33 cellular contexts compared by ENCODE assay signal in genomic region chr19:3796358-3796757, GRCh38. TPM values are rescaled to one million over a fixed set of nuclear protein-coding genes. Genes with fewer than 3 reads are reported as not detected.
"Had no signal": no experiment of that assay in that cellular context is flagged by ENCODE, and none has a peak within 500 bp of the region (broad histone marks: within the 10 kb centered on the region; RNA-seq: fewer than 3 reads in every experiment).

No MANE protein-coding gene starts in this region.

- H3K27me3 Mint-ChIP-seq: activated CD4-positive, alpha-beta memory T cell treated with anti-CD3 and anti-CD28 coated beads for 36 hours; activated CD4-positive, alpha-beta T cell treated with anti-CD3 and anti-CD28 coated beads for 36 hours; activated naive CD4-positive, alpha-beta T cell treated with anti-CD3 and anti-CD28 coated beads, Interleukin-2, amount 50 U/mL, for 24 hours; activated naive CD8-positive, alpha-beta T cell treated with anti-CD3 and anti-CD28 coated beads for 36 hours; activated T-helper 17 cell treated with anti-CD3 and anti-CD28 coated beads, Interleukin-2, amount 50 U/mL, for 72 hours; effector memory CD8-positive, alpha-beta T cell had no signal

- ATAC-seq: activated CD4-positive, alpha-beta T cell treated with anti-CD3 and anti-CD28 coated beads for 36 hours; activated CD8-positive, alpha-beta T cell treated with anti-CD3 and anti-CD28 coated beads, Interleukin-2, amount 10 ng/mL, durations not matched to agents 7 days and 5 days; activated naive CD8-positive, alpha-beta T cell treated with anti-CD3 and anti-CD28 coated beads, Interleukin-2, amount 50 U/mL, for 24 hours; activated T-cell treated with anti-CD3 and anti-CD28 coated beads, Interleukin-2, amount 50 U/mL, for 4 hours; activated T-helper 17 cell treated with anti-CD3 and anti-CD28 coated beads, Interleukin-2, amount 50 U/mL, for 72 hours; body of pancreas; effector memory CD8-positive, alpha-beta T cell; foreskin keratinocyte; gastrocnemius medialis; heart left ventricle had no signal

- H3K4me3 ChIP-seq: adrenal gland, body of pancreas, esophagus muscularis mucosa, gastrocnemius medialis, heart left ventricle had no signal

- H3K27ac ChIP-seq: adrenal gland, body of pancreas, esophagus muscularis mucosa, foreskin keratinocyte, gastrocnemius medialis, heart left ventricle had no signal

- DNase-seq: activated CD4-positive, alpha-beta memory T cell treated with anti-CD3 and anti-CD28 coated beads for 36 hours; activated CD4-positive, alpha-beta T cell treated with anti-CD3 and anti-CD28 coated beads for 36 hours; activated CD4-positive, alpha-beta T cell treated with anti-CD3 and anti-CD28 coated beads, Interleukin-2, amount 10 ng/mL, durations not matched to agents 24 days and 14 days; activated CD4-positive, CD25-positive, alpha-beta regulatory T cell; activated CD4-positive, CD25-positive, alpha-beta regulatory T cell treated with anti-CD3 and anti-CD28 coated beads, Interleukin-2, amount 50 U/mL, for 72 hours; activated CD8-positive, alpha-beta memory T cell treated with anti-CD3 and anti-CD28 coated beads, Interleukin-2, amount 50 U/mL, for 48 hours; activated CD8-positive, alpha-beta T cell treated with anti-CD3 and anti-CD28 coated beads, Interleukin-2, amount 10 ng/mL, durations not matched to agents 7 days and 5 days; activated effector memory CD4-positive, alpha-beta T cell treated with Interleukin-2 at 50 U/mL for 16 hours; activated naive CD4-positive, alpha-beta T cell treated with anti-CD3 and anti-CD28 coated beads for 36 hours; activated naive CD8-positive, alpha-beta T cell treated with anti-CD3 and anti-CD28 coated beads for 36 hours; activated naive CD8-positive, alpha-beta T cell treated with anti-CD3 and anti-CD28 coated beads, Interleukin-2, amount 50 U/mL, for 24 hours; activated T-cell treated with anti-CD3 and anti-CD28 coated beads, Interleukin-2, amount 50 U/mL, for 4 hours; adrenal gland; amygdala; aorta; body of pancreas; caudate nucleus; cortex of kidney; dermis blood vessel endothelial cell; effector CD4-positive, alpha-beta T cell; effector memory CD8-positive, alpha-beta T cell; erythroblast; foreskin keratinocyte; gastrocnemius medialis; glutamatergic neuron; heart left ventricle; T-helper 2 cell had no signal

- H3K9me3 ChIP-seq: adrenal gland, body of pancreas, gastrocnemius medialis had no signal

- H3K27ac Mint-ChIP-seq: activated CD4-positive, alpha-beta memory T cell treated with anti-CD3 and anti-CD28 coated beads for 36 hours; activated CD4-positive, alpha-beta T cell treated with anti-CD3 and anti-CD28 coated beads for 36 hours; activated CD4-positive, alpha-beta T cell treated with anti-CD3 and anti-CD28 coated beads, Interleukin-2, amount 10 ng/mL, durations not matched to agents 24 days and 14 days; activated naive CD4-positive, alpha-beta T cell treated with anti-CD3 and anti-CD28 coated beads for 36 hours; activated naive CD4-positive, alpha-beta T cell treated with anti-CD3 and anti-CD28 coated beads, Interleukin-2, amount 50 U/mL, for 24 hours; activated naive CD8-positive, alpha-beta T cell treated with anti-CD3 and anti-CD28 coated beads for 36 hours; activated naive CD8-positive, alpha-beta T cell treated with anti-CD3 and anti-CD28 coated beads, Interleukin-2, amount 50 U/mL, for 24 hours; activated T-helper 17 cell treated with anti-CD3 and anti-CD28 coated beads, Interleukin-2, amount 50 U/mL, for 72 hours had no signal

- H3K4me3 Mint-ChIP-seq: activated CD4-positive, alpha-beta memory T cell treated with anti-CD3 and anti-CD28 coated beads for 36 hours; activated CD4-positive, alpha-beta T cell treated with anti-CD3 and anti-CD28 coated beads for 36 hours; activated CD4-positive, alpha-beta T cell treated with anti-CD3 and anti-CD28 coated beads, Interleukin-2, amount 10 ng/mL, durations not matched to agents 24 days and 14 days; activated CD8-positive, alpha-beta T cell treated with anti-CD3 and anti-CD28 coated beads, Interleukin-2, amount 10 ng/mL, durations not matched to agents 7 days and 5 days; activated naive CD4-positive, alpha-beta T cell treated with anti-CD3 and anti-CD28 coated beads for 36 hours; activated naive CD4-positive, alpha-beta T cell treated with anti-CD3 and anti-CD28 coated beads, Interleukin-2, amount 50 U/mL, for 24 hours; activated naive CD8-positive, alpha-beta T cell treated with anti-CD3 and anti-CD28 coated beads for 36 hours; activated naive CD8-positive, alpha-beta T cell treated with anti-CD3 and anti-CD28 coated beads, Interleukin-2, amount 50 U/mL, for 24 hours; activated T-cell treated with anti-CD3 and anti-CD28 coated beads, Interleukin-2, amount 50 U/mL, for 4 hours; activated T-helper 17 cell treated with anti-CD3 and anti-CD28 coated beads, Interleukin-2, amount 50 U/mL, for 72 hours had no signal

- H3K36me3 ChIP-seq: adrenal gland, esophagus muscularis mucosa, gastrocnemius medialis, heart left ventricle had no signal

- H3K4me1 ChIP-seq: adrenal gland, foreskin keratinocyte had no signal

RNA-seq across cellular contexts. Expression of gene MATK, which starts 10.2 kb away (rescaled TPM):
- total RNA-seq: foreskin keratinocyte had no signal
- polyA plus RNA-seq: foreskin keratinocyte had no signal

RNA-seq across cellular contexts. Expression of gene RAX2, which starts 24.3 kb away (rescaled TPM):
- total RNA-seq: activated CD4-positive, alpha-beta memory T cell treated with anti-CD3 and anti-CD28 coated beads for 36 hours; activated CD4-positive, alpha-beta T cell treated with anti-CD3 and anti-CD28 coated beads for 36 hours; activated CD4-positive, alpha-beta T cell treated with anti-CD3 and anti-CD28 coated beads, Interleukin-2, amount 10 ng/mL, durations not matched to agents 24 days and 14 days; activated CD8-positive, alpha-beta memory T cell treated with anti-CD3 and anti-CD28 coated beads for 36 hours; activated CD8-positive, alpha-beta T cell treated with anti-CD3 and anti-CD28 coated beads, Interleukin-2, amount 10 ng/mL, durations not matched to agents 7 days and 5 days; activated naive CD4-positive, alpha-beta T cell treated with anti-CD3 and anti-CD28 coated beads for 36 hours; activated naive CD8-positive, alpha-beta T cell treated with anti-CD3 and anti-CD28 coated beads for 36 hours; activated T-cell treated with anti-CD3 and anti-CD28 coated beads, Interleukin-2, amount 50 U/mL, for 4 hours; activated T-helper 17 cell treated with anti-CD3 and anti-CD28 coated beads, Interleukin-2, amount 50 U/mL, for 72 hours; adrenal gland; aorta; body of pancreas; cerebellum; dermis blood vessel endothelial cell; esophagus muscularis mucosa; foreskin keratinocyte; gastrocnemius medialis; heart left ventricle; T-helper 1 cell treated with Interleukin-12 subunit alpha and Interleukin-12 subunit beta and Interleukin-4 antibody, amounts not matched to agents 30 ng/mL and 1 ng/mL, for 36 hours had no signal
- polyA plus RNA-seq: adrenal gland, aorta, foreskin keratinocyte, heart left ventricle had no signal
